ENCODE assay signal across 20 cellular contexts in genomic region chr6:18245079-18245478, GRCh38. TPM values are rescaled to one million over a fixed set of nuclear protein-coding genes. Genes with fewer than 3 reads are reported as not detected.
A peak's percentile ranks its signal among the peaks of the same experiment; 100 is the strongest.
DNase-seq lines count a peak whose midpoint lies in the region; ATAC-seq, FAIRE-seq and TF ChIP-seq lines count a peak whose summit lies in the region.
"Had no signal": no experiment of that assay in that cellular context is flagged by ENCODE, and none has a peak within 500 bp of the region (broad histone marks: within the 10 kb centered on the region; RNA-seq: fewer than 3 reads in every experiment).

No MANE protein-coding gene starts in this region.

- peak overlapping the region; percentile 58 for H3K27ac ChIP-seq in colonic mucosa
- H3K27ac ChIP-seq: GM23248 had no signal

- H3K36me3 Mint-ChIP-seq in activated CD8-positive, alpha-beta memory T cell treated with anti-CD3 and anti-CD28 coated beads, Interleukin-2, amount 10 ng/mL, durations not matched to agents 7 days and 5 days: peaks cover 90% of the 10 kb centered on the region
- peaks cover 95% of the 10 kb centered on the region for H3K36me3 Mint-ChIP-seq in nephron progenitor cell (ENCODE audit: low read depth)

- no peak for TF ChIP-seq CTCF in colonic mucosa (IDR thresholded peaks at IDR 0.05)
- no peak for TF ChIP-seq CTCF in nephron progenitor cell (IDR thresholded peaks at IDR 0.05)

- peaks cover 4% of the 10 kb centered on the region for H3K4me1 ChIP-seq in colonic mucosa

- H3K27me3 ChIP-seq in colonic mucosa: no peaks in the 10 kb centered on the region
- H3K27me3 ChIP-seq: MG63 had no signal

- no peak overlapping the region for H3K4me3 ChIP-seq in colonic mucosa
- H3K4me3 ChIP-seq: A549, GM23248, MG63 had no signal

- peaks cover 63% of the 10 kb centered on the region for H3K4me1 Mint-ChIP-seq in activated CD8-positive, alpha-beta memory T cell treated with anti-CD3 and anti-CD28 coated beads, Interleukin-2, amount 10 ng/mL, durations not matched to agents 7 days and 5 days
- H3K4me1 Mint-ChIP-seq in nephron progenitor cell: no peaks in the 10 kb centered on the region
- H3K4me1 Mint-ChIP-seq: CD14-positive monocyte had no signal

- FAIRE-seq in H54 (lab: Jason Lieb, UNC): peak; percentile 83
- FAIRE-seq: A549, G401.6, HTR-8/SVneo had no signal

- H3K27me3 Mint-ChIP-seq in activated CD8-positive, alpha-beta memory T cell treated with anti-CD3 and anti-CD28 coated beads, Interleukin-2, amount 10 ng/mL, durations not matched to agents 7 days and 5 days: no peaks in the 10 kb centered on the region
- H3K27me3 Mint-ChIP-seq in nephron progenitor cell (ENCODE audit: low read depth, poor library complexity): no peaks in the 10 kb centered on the region

- no peak overlapping the region for H3K4me3 Mint-ChIP-seq in activated CD8-positive, alpha-beta memory T cell treated with anti-CD3 and anti-CD28 coated beads, Interleukin-2, amount 10 ng/mL, durations not matched to agents 7 days and 5 days
- no peak overlapping the region for H3K4me3 Mint-ChIP-seq in nephron progenitor cell
- H3K4me3 Mint-ChIP-seq: CD14-positive monocyte had no signal

- no peak for DNase-seq in activated CD8-positive, alpha-beta memory T cell treated with anti-CD3 and anti-CD28 coated beads, Interleukin-2, amount 10 ng/mL, durations not matched to agents 7 days and 5 days
- DNase-seq in activated CD8-positive, alpha-beta memory T cell treated with anti-CD3 and anti-CD28 coated beads for 24 hours: no peak
- DNase-seq in H54 (ENCODE audit: insufficient read length, low spot score) (no peak), colonic mucosa (no peak), nephron progenitor cell (no peak)
- DNase-seq in stimulated activated CD4-positive, alpha-beta T cell treated with anti-CD3 and anti-CD28 coated beads, Interleukin-4, amount 100 ng/mL, for 1 hour: no peak
- DNase-seq in stimulated activated CD4-positive, alpha-beta T cell treated with anti-CD3 and anti-CD28 coated beads, Interleukin-2, amount 100 ng/mL, for 24 hours: no peak
- DNase-seq: DMS79 treated with DMSO at 0.1 percent for 48 hours, GM23248, KBM-7, MG63, NCI-H1105 treated with DMSO at 0.1 percent for 48 hours, NCI-H187, NCI-H446 treated with DMSO at 0.1 percent for 48 hours, NCI-H774 had no signal

- no peak for TF ChIP-seq POLR2A in H54 (IDR thresholded peaks at IDR 0.05; ENCODE audit: low read depth, low read length)

- no peak overlapping the region for H3K9ac ChIP-seq in colonic mucosa (ENCODE audit: low read depth in 2 of 2, low read length in 2 of 2)
- H3K9ac ChIP-seq: GM23248 had no signal

- no peaks in the 10 kb centered on the region for H3K9me3 ChIP-seq in colonic mucosa
- H3K9me3 ChIP-seq: A549, MG63 had no signal

- ATAC-seq in activated CD8-positive, alpha-beta memory T cell treated with anti-CD3 and anti-CD28 coated beads, Interleukin-2, amount 10 ng/mL, durations not matched to agents 7 days and 5 days: no peak
- ATAC-seq: A549, Right ventricle myocardium inferior had no signal

- intact Hi-C loops in colonic mucosa (cut with DNase I): no loop called here

- CTCF ChIA-PET in activated CD8-positive, alpha-beta memory T cell treated with anti-CD3 and anti-CD28 coated beads, Interleukin-2, amount 10 ng/mL, durations not matched to agents 7 days and 5 days (lab: Charles Lee): no interaction called here

- peak overlapping the region; percentile 17 for H3K27ac Mint-ChIP-seq in activated CD8-positive, alpha-beta memory T cell treated with anti-CD3 and anti-CD28 coated beads, Interleukin-2, amount 10 ng/mL, durations not matched to agents 7 days and 5 days
- H3K27ac Mint-ChIP-seq in nephron progenitor cell: peak overlapping the region; percentile 45

- H3K9me3 Mint-ChIP-seq in activated CD8-positive, alpha-beta memory T cell treated with anti-CD3 and anti-CD28 coated beads, Interleukin-2, amount 10 ng/mL, durations not matched to agents 7 days and 5 days (ENCODE audit: low read depth): peaks cover 6% of the 10 kb centered on the region
- H3K9me3 Mint-ChIP-seq in nephron progenitor cell: no peaks in the 10 kb centered on the region
- H3K9me3 Mint-ChIP-seq: CD14-positive monocyte had no signal

- no peaks in the 10 kb centered on the region for H3K36me3 ChIP-seq in colonic mucosa

RNA-seq across cellular contexts. Expression of gene DEK, which starts 19.3 kb away (rescaled TPM):
- total RNA-seq in activated CD8-positive, alpha-beta memory T cell treated with anti-CD3 and anti-CD28 coated beads, Interleukin-2, amount 10 ng/mL, durations not matched to agents 7 days and 5 days: 100 to 1,000 TPM; 209 to 218 TPM
- total RNA-seq in colonic mucosa: 100 to 1,000 TPM; 113 to 145 TPM
